1 cellular context compared by ENCODE assay signal in the genomic region with DNA sequence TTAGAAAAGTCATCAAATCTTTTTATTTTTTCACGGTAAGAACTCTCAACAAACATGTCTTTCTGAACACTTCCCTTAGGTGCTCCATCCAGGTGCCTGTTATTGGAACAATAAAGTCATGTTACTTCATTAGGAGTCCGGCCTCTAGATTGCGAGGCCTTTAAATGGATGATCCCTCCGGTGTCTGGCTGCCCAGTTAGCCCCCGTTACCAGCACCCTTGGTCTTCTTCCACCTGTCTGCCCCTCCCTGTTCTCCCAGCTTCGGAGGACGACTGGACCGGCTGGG.
TF ChIP-seq lines count a peak whose summit lies in the region.

No MANE protein-coding gene starts in this region.

TF ChIP-seq in endothelial cell of umbilical vein, 7 proteins besides CTCF, POLR2A, EP300 and RAD21:
- TF ChIP-seq JUN (IDR thresholded peaks at IDR 0.05; ENCODE audit: borderline replicate concordance, insufficient read depth, insufficient read length, low read depth) = no peak
